12 cellular contexts compared by ENCODE assay signal in the genomic region with DNA sequence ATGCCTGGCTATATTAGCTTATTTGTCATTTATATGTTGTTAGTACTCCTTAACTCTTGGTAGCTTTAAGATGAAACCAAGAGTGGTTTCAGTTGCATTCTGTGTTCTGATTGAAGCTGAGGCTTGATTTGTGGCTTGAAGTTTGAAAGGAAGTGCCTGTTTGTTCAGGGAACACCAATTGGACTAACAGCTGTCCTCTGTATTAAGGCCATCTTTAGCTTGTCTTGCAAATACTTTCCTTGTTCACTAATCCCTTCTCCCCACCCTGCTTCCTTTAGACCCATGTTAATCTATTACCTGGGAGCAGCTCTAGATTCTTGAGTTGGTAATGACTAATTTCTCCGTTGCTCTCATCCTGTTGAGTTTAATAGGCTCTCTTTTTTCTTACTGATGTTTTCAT. TPM values are rescaled to one million over a fixed set of nuclear protein-coding genes. Genes with fewer than 3 reads are reported as not detected.
DNase-seq lines count a peak whose midpoint lies in the region; ATAC-seq and TF ChIP-seq lines count a peak whose summit lies in the region.
"Had no signal": no experiment of that assay in that cellular context is flagged by ENCODE, and none has a peak within 500 bp of the region (broad histone marks: within the 10 kb centered on the region; RNA-seq: fewer than 3 reads in every experiment).

No MANE protein-coding gene starts in this region.

- H3K4me3 Mint-ChIP-seq in HFFc6 (0 out of 2 replicates have a peak overlapping the region, but pooled peaks have one; percentile 8), osteocyte (ENCODE audit: unreplicated experiment) (no peak overlapping the region)
- H3K4me3 Mint-ChIP-seq in T-helper 1 cell treated with Interleukin-12 subunit alpha and Interleukin-12 subunit beta and Interleukin-4 antibody, amounts not matched to agents 30 μg/mL and 1 μg/mL, for 36 hours = peak overlapping the region; percentile 33

- H3K9me3 Mint-ChIP-seq in HFFc6 (no peaks in the 10 kb centered on the region), osteocyte (ENCODE audit: unreplicated experiment) (no peaks in the 10 kb centered on the region)
- H3K9me3 Mint-ChIP-seq in T-helper 1 cell treated with Interleukin-12 subunit alpha and Interleukin-12 subunit beta and Interleukin-4 antibody, amounts not matched to agents 30 μg/mL and 1 μg/mL, for 36 hours = no peaks in the 10 kb centered on the region

- DNase-seq in Caki2 (ENCODE audit: low read depth) = peak; percentile 54
- DNase-seq in HFFc6 = no peak
- DNase-seq in kidney tubule cell (ENCODE audit: low spot score) = peak; percentile 94
- DNase-seq in osteocyte (ENCODE audit: extremely low spot score, unreplicated experiment) = no peak
- DNase-seq in GM19238 (ENCODE audit: insufficient read length, low spot score) = no peak
- no peak for DNase-seq in HUDEP-2 (lab: John Stamatoyannopoulos, UW; ENCODE audit: unreplicated experiment in 76 of 76)
- DNase-seq: DMS53; NCI-H1105; stimulated activated naive CD4-positive, alpha-beta T cell treated with Interleukin-2 at 50 U/mL for 16 hours; WERI-Rb-1 had no signal

- H3K27me3 Mint-ChIP-seq in HFFc6 (ENCODE audit: insufficient read depth) (no peaks in the 10 kb centered on the region; the same call in 1 of the 2 replicates), osteocyte (ENCODE audit: unreplicated experiment) (no peaks in the 10 kb centered on the region)
- peaks cover 4% of the 10 kb centered on the region for H3K27me3 Mint-ChIP-seq in T-helper 1 cell treated with Interleukin-12 subunit alpha and Interleukin-12 subunit beta and Interleukin-4 antibody, amounts not matched to agents 30 μg/mL and 1 μg/mL, for 36 hours (ENCODE audit: low read depth)

- H3K27ac Mint-ChIP-seq in HFFc6 = peak overlapping the region; percentile 96
- no peak overlapping the region for H3K27ac Mint-ChIP-seq in T-helper 1 cell treated with Interleukin-12 subunit alpha and Interleukin-12 subunit beta and Interleukin-4 antibody, amounts not matched to agents 30 μg/mL and 1 μg/mL, for 36 hours
- no peak overlapping the region for H3K27ac Mint-ChIP-seq in osteocyte (ENCODE audit: unreplicated experiment)

- no peak for ATAC-seq in GM21526 (IDR thresholded peaks at IDR 0.05; ENCODE audit: low FRiP score, unreplicated experiment)

- H3K36me3 Mint-ChIP-seq in HFFc6 (ENCODE audit: low read depth) (peaks cover 5% of the 10 kb centered on the region; the same call in 1 of the 2 replicates), osteocyte (ENCODE audit: unreplicated experiment) (no peaks in the 10 kb centered on the region)
- peaks cover 5% of the 10 kb centered on the region for H3K36me3 Mint-ChIP-seq in T-helper 1 cell treated with Interleukin-12 subunit alpha and Interleukin-12 subunit beta and Interleukin-4 antibody, amounts not matched to agents 30 μg/mL and 1 μg/mL, for 36 hours (ENCODE audit: low read depth)

- in situ Hi-C loops in Caki2 (cut with HindIII; ENCODE audit: low pct_unique_long_range_greater_than_20kb, low sequenced_read_pairs) = no loop called here

- no peak for TF ChIP-seq CTCF in HFFc6 (IDR thresholded peaks at IDR 0.05)
- TF ChIP-seq CTCF in osteocyte (IDR thresholded peaks at IDR 0.05) = no peak

- H3K4me1 Mint-ChIP-seq in HFFc6 (ENCODE audit: low read depth) (peaks cover 4% of the 10 kb centered on the region), osteocyte (ENCODE audit: unreplicated experiment) (peaks cover 31% of the 10 kb centered on the region)
- H3K4me1 Mint-ChIP-seq in T-helper 1 cell treated with Interleukin-12 subunit alpha and Interleukin-12 subunit beta and Interleukin-4 antibody, amounts not matched to agents 30 μg/mL and 1 μg/mL, for 36 hours (ENCODE audit: low read depth) = peaks cover 33% of the 10 kb centered on the region

RNA-seq across cellular contexts. Expression of a gene that starts 13.4 kb away (rescaled TPM):
- total RNA-seq in Caki2 (2014; rRNA removed; shearing (Covaris generic); ENCODE audit: low replicate concordance) = 18.9 and 22.2 TPM in 2 replicates
- total RNA-seq in HFFc6 (2021; fragmentation: NEBNext Ultra II Directional; extraction: Animal tissue kit (Norgen Biotek cat#: 25700)) = 100 to 1,000 TPM; 143 to 270 (median 148) TPM
- total RNA-seq in osteocyte = 4.2 and 5.1 TPM in 2 replicates

Comparison
In these comparisons a context has a peak if more than half of its experiments do, and no peak if none do; other contexts are left out.
1. DNase-seq: peak in Caki2 (single experiment) and kidney tubule cell (single experiment); none in HFFc6 (single experiment), osteocyte (single experiment), GM19238 (single experiment) and HUDEP-2 (0 of 76).